Comparison of ENCODE assay signal across 1 cellular context in genomic region chr19:1169921-1170885, GRCh38.
TF ChIP-seq lines count a peak whose summit lies in the region.

No MANE protein-coding gene starts in this region.

TF ChIP-seq in K562, 482 proteins besides CTCF, POLR2A, EP300 and RAD21 (continued from another document and continues in another):
- peak; percentile 88 for TF ChIP-seq GMEB1 (CRISPR knock-in tag; IDR thresholded peaks at IDR 0.05)
- TF ChIP-seq ZBTB11 (CRISPR knock-in tag; IDR thresholded peaks at IDR 0.05), result no peak
- no peak for TF ChIP-seq BRD4 (IDR thresholded peaks at IDR 0.05)
- peak; percentile 26 to 72; a peak in 3 of 4 replicates for TF ChIP-seq FOXK2 (conservative IDR thresholded peaks at IDR 0.05 in 1 of 2, IDR thresholded peaks at IDR 0.05 in 1 of 2; ENCODE audit: low read depth in 2 of 2)
- TF ChIP-seq ZZZ3 (IDR thresholded peaks at IDR 0.05), result no peak
- TF ChIP-seq RHOXF2B (CRISPR knock-in tag; conservative IDR thresholded peaks at IDR 0.05), result no peak
- TF ChIP-seq TEAD4 (IDR thresholded peaks at IDR 0.05; ENCODE audit: low read length), result no peak
- no peak for TF ChIP-seq TEAD4 (CRISPR knock-in tag; IDR thresholded peaks at IDR 0.05; ENCODE audit: borderline replicate concordance)
- TF ChIP-seq ZNF431 (CRISPR knock-in tag; IDR thresholded peaks at IDR 0.05), result no peak
- TF ChIP-seq TFE3 (CRISPR knock-in tag; IDR thresholded peaks at IDR 0.05), result peak; percentile 86
- no peak for TF ChIP-seq ZBTB40 (IDR thresholded peaks at IDR 0.05)
- no peak for TF ChIP-seq ZBTB40 (CRISPR knock-in tag; IDR thresholded peaks at IDR 0.05)
- no peak for TF ChIP-seq CBX3 (IDR thresholded peaks at IDR 0.05; ENCODE audit: borderline replicate concordance in 1 of 2, low read length in 2 of 2)
- TF ChIP-seq E2F8 (IDR thresholded peaks at IDR 0.05; ENCODE audit: low read depth, partially characterized antibody), result no peak
- no peak for TF ChIP-seq ZNF174 (CRISPR knock-in tag; IDR thresholded peaks at IDR 0.05)
- no peak for TF ChIP-seq EP400 (IDR thresholded peaks at IDR 0.05)
- peak in 1 of 2 experiments; percentile 48; a peak in 1 of 4 replicates for TF ChIP-seq RCOR1 (IDR thresholded peaks at IDR 0.05; ENCODE audit: borderline replicate concordance in 1 of 2, low read depth in 2 of 2, low read length in 2 of 2)
- TF ChIP-seq NCOR1 (IDR thresholded peaks at IDR 0.05), result no peak
- peak; percentile 33; the same call in 1 of the 2 replicates for TF ChIP-seq CREB1 (IDR thresholded peaks at IDR 0.05)
- no peak for TF ChIP-seq CREB1 (CRISPR knock-in tag; IDR thresholded peaks at IDR 0.05)
- TF ChIP-seq MTA3 (IDR thresholded peaks at IDR 0.05; ENCODE audit: borderline replicate concordance), result 0 out of 2 replicates have a peak, but pooled peaks have one; percentile 0
- TF ChIP-seq MTA1 (IDR thresholded peaks at IDR 0.05; ENCODE audit: borderline replicate concordance), result 0 out of 2 replicates have a peak, but pooled peaks have one; percentile 17
- TF ChIP-seq NR2C1 (IDR thresholded peaks at IDR 0.05), result peak; percentile 14; the same call in 1 of the 2 replicates
- no peak for TF ChIP-seq NR2C1 (tag; IDR thresholded peaks at IDR 0.05)
- no peak for TF ChIP-seq FOXM1 (IDR thresholded peaks at IDR 0.05; ENCODE audit: low read depth)
- 0 out of 2 replicates have a peak, but pooled peaks have one; percentile 9 for TF ChIP-seq FOXM1 (CRISPR knock-in tag; IDR thresholded peaks at IDR 0.05; ENCODE audit: low read depth)
- TF ChIP-seq RBBP5 (IDR thresholded peaks at IDR 0.05; ENCODE audit: borderline replicate concordance, insufficient read depth, low read length, poor library complexity, severe bottlenecking), result no peak
- no peak for TF ChIP-seq ZNF699 (CRISPR knock-in tag; IDR thresholded peaks at IDR 0.05; ENCODE audit: insufficient replicate concordance)
- TF ChIP-seq FOSL1 (tag; conservative IDR thresholded peaks at IDR 0.05), result peak; percentile 41; the same call in 1 of the 2 replicates
- TF ChIP-seq ZNF263 (CRISPR knock-in tag; IDR thresholded peaks at IDR 0.05; ENCODE audit: borderline replicate concordance), result 0 out of 2 replicates have a peak, but pooled peaks have one; percentile 20
- peak; percentile 48 to 62; a peak in 3 of 4 replicates for TF ChIP-seq MNT (conservative IDR thresholded peaks at IDR 0.05)
- peak; percentile 46 for TF ChIP-seq L3MBTL2 (IDR thresholded peaks at IDR 0.05)
- no peak for TF ChIP-seq KLF6 (CRISPR knock-in tag; IDR thresholded peaks at IDR 0.05; ENCODE audit: borderline replicate concordance)
- no peak for TF ChIP-seq ZBTB9 (CRISPR knock-in tag; IDR thresholded peaks at IDR 0.05)
- peak; percentile 84 for TF ChIP-seq CREM (IDR thresholded peaks at IDR 0.05; ENCODE audit: low read depth)
